In genomic region chr17:8628172-8628571, GRCh38 we compare ENCODE assay signal across 15 cellular contexts. TPM values are rescaled to one million over a fixed set of nuclear protein-coding genes. Genes with fewer than 3 reads are reported as not detected.
DNase-seq lines count a peak whose midpoint lies in the region; TF ChIP-seq lines count a peak whose summit lies in the region.
"Had no signal": no experiment of that assay in that cellular context is flagged by ENCODE, and none has a peak within 500 bp of the region (broad histone marks: within the 10 kb centered on the region; RNA-seq: fewer than 3 reads in every experiment).

No MANE protein-coding gene starts in this region.

- H3K36me3 Mint-ChIP-seq in HFFc6 (ENCODE audit: low read depth), result peaks cover under 1% of the 10 kb centered on the region; the same call in 1 of the 2 replicates
- H3K36me3 Mint-ChIP-seq: immature natural killer cell had no signal

- no peaks in the 10 kb centered on the region for H3K9me3 Mint-ChIP-seq in HFFc6
- H3K9me3 Mint-ChIP-seq: activated T-cell treated with anti-CD3 and anti-CD28 coated beads, Interleukin-2, amount 50 U/mL, for 24 hours; CD8-positive, alpha-beta memory T cell had no signal

- peak overlapping the region in 10 of 11 experiments; percentile 48 to 97 (median 86); a peak in 18 of 22 replicates for H3K4me2 ChIP-seq in BLaER1 treated with 17β-estradiol and CSF1 and Interleukin-3, amounts not matched to agents 10 nM and 100 nM
- H3K4me2 ChIP-seq in mammary epithelial cell (ENCODE audit: insufficient read depth, low read depth, low read length), result peak overlapping the region; percentile 89
- peak overlapping the region; percentile 98 for H3K4me2 ChIP-seq in mesendoderm (ENCODE audit: low read length)

- H3K27me3 Mint-ChIP-seq in HFFc6 (ENCODE audit: insufficient read depth), result peaks cover 4% of the 10 kb centered on the region; the same call in 1 of the 2 replicates

- no peak overlapping the region for H3K18ac ChIP-seq in mesendoderm (ENCODE audit: low read length)

- no peak overlapping the region for H4K5ac ChIP-seq in mesendoderm (ENCODE audit: low read length)

- peaks cover 36% of the 10 kb centered on the region for H3K4me1 Mint-ChIP-seq in HFFc6 (ENCODE audit: low read depth)

- H2BK15ac ChIP-seq in mesendoderm (replicated peaks; ENCODE audit: low read depth), result no peak overlapping the region

- H3K79me1 ChIP-seq in mesendoderm (ENCODE audit: low read length), result peaks cover 13% of the 10 kb centered on the region

- no peak overlapping the region for H2AK5ac ChIP-seq in mesendoderm (ENCODE audit: low read length)

- intact Hi-C loops in mammary epithelial cell (cut with micrococcal nuclease), result loop anchor here (2.0 to 10.0 kb wide), 2 partner anchors 13 to 543 kb away; partner anchors contain the start of gene ALOX12B

- TF ChIP-seq CTCF in HFFc6 (IDR thresholded peaks at IDR 0.05) (no peak), mammary epithelial cell (conservative IDR thresholded peaks at IDR 0.05 in 1 of 2, IDR thresholded peaks at IDR 0.05 in 1 of 2; ENCODE audit: extremely low read depth in 1 of 2, insufficient read depth in 1 of 2, low read depth in 1 of 2, low read length in 2 of 2) (no peak)

- peaks cover 0 to 33% (median 10%) of the 10 kb centered on the region in 11 experiments; a peak in 14 of 22 replicates for H4K20me1 ChIP-seq in BLaER1 treated with 17β-estradiol and CSF1 and Interleukin-3, amounts not matched to agents 10 nM and 100 nM
- no peaks in the 10 kb centered on the region for H4K20me1 ChIP-seq in mammary epithelial cell (ENCODE audit: insufficient read depth, low read length)

- peaks cover 5 to 26% (median 24%) of the 10 kb centered on the region in 10 experiments; a peak in 18 of 20 replicates for H3K4me1 ChIP-seq in BLaER1 treated with 17β-estradiol and CSF1 and Interleukin-3, amounts not matched to agents 10 nM and 100 nM
- H3K4me1 ChIP-seq in mammary epithelial cell (ENCODE audit: insufficient read depth, low read length) (peaks cover 11% of the 10 kb centered on the region), mesendoderm (ENCODE audit: control insufficient read depth, low read depth, low read length) (peaks cover 12% of the 10 kb centered on the region)

- H3K23ac ChIP-seq in mesendoderm (ENCODE audit: low read length), result no peak overlapping the region

- H3K4me3 Mint-ChIP-seq in HFFc6, result peak overlapping the region; percentile 97

- no peak overlapping the region for H4K8ac ChIP-seq in mesendoderm (ENCODE audit: low read depth, low read length)

- no peak for DNase-seq in HFFc6
- no peak for DNase-seq in mammary epithelial cell
- DNase-seq in mesendoderm, result no peak
- DNase-seq in NCI-H2171 treated with DMSO at 0.1 percent for 48 hours (lab: John Stamatoyannopoulos, UW), result no peak
- DNase-seq in NAMALWA (ENCODE audit: low spot score), result no peak
- DNase-seq in amygdala (lab: John Stamatoyannopoulos, UW), result no peak
- DNase-seq in NCI-H510A treated with DMSO at 0.1 percent for 48 hours (lab: John Stamatoyannopoulos, UW), result no peak
- DNase-seq: activated T-cell treated with anti-CD3 and anti-CD28 coated beads, Interleukin-2, amount 50 U/mL, for 24 hours; body of pancreas; CD8-positive, alpha-beta memory T cell; immature natural killer cell; NCI-H345; stimulated activated CD4-positive, alpha-beta T cell treated with anti-CD3 and anti-CD28 coated beads, Interleukin-12 subunit alpha, Interleukin-12 subunit beta, amount 100 ng/mL, for 4 hours had no signal

- no peak overlapping the region for H3K27ac ChIP-seq in BLaER1 treated with 17β-estradiol and CSF1 and Interleukin-3, amounts not matched to agents 10 nM and 100 nM
- H3K27ac ChIP-seq in mammary epithelial cell (ENCODE audit: insufficient read depth, low read depth, low read length), result no peak overlapping the region
- H3K27ac ChIP-seq in mesendoderm (ENCODE audit: low read depth, low read length), result no peak overlapping the region
- H3K27ac ChIP-seq: body of pancreas, RWPE1 had no signal

- peak overlapping the region in 3 of 10 experiments; percentile 85 to 97 (median 92); a peak in 3 of 20 replicates for H3K4me3 ChIP-seq in BLaER1 treated with 17β-estradiol and CSF1 and Interleukin-3, amounts not matched to agents 10 nM and 100 nM
- H3K4me3 ChIP-seq in mammary epithelial cell (replicated peaks in 1 of 3; ENCODE audit: insufficient read depth in 1 of 3, low read depth in 2 of 3, low read length in 3 of 3) (peak overlapping the region in 1 of 3 experiments; percentile 79), mesendoderm (ENCODE audit: low read length) (no peak overlapping the region)
- H3K4me3 ChIP-seq: body of pancreas had no signal

- in situ Hi-C loops in mammary epithelial cell (cut with MboI; ENCODE audit: low sequenced_read_pairs in 2 of 2), result no loop called here

- H3K56ac ChIP-seq in mesendoderm (ENCODE audit: low read length), result peak overlapping the region; percentile 75

- CTCF ChIA-PET in mammary epithelial cell (lab: Charles Lee; ENCODE audit: low non-redundant PET), result no interaction called here

- 100% methylated on average over 2 of the region's 2 CpGs for WGBS in mammary epithelial cell (ENCODE audit: low coverage, missing lambda C conversion rate)
- no CpG with 5 or more reads among the region's 2 CpGs for WGBS in mesendoderm (ENCODE audit: extremely low coverage, insufficient coverage, low lambda C conversion rate)

- H3K79me2 ChIP-seq in mammary epithelial cell (ENCODE audit: insufficient read depth, low read length) (peaks cover 68% of the 10 kb centered on the region), mesendoderm (ENCODE audit: control insufficient read depth, insufficient read depth, low read length) (peaks cover 59% of the 10 kb centered on the region)

- dilution Hi-C loops in mammary epithelial cell (cut with HindIII; ENCODE audit: low sequenced_read_pairs), result no loop called here

- BruUV-seq in mammary epithelial cell (replicated peaks; lab: Mats Ljungman, UMichigan), result no TSS peak

- peaks cover 0 to 23% (median 12%) of the 10 kb centered on the region in 11 experiments; a peak in 15 of 22 replicates for H3K36me3 ChIP-seq in BLaER1 treated with 17β-estradiol and CSF1 and Interleukin-3, amounts not matched to agents 10 nM and 100 nM
- H3K36me3 ChIP-seq in mammary epithelial cell (ENCODE audit: insufficient read depth, low read length) (no peaks in the 10 kb centered on the region), mesendoderm (ENCODE audit: control insufficient read depth, insufficient read depth, low read length) (no peaks in the 10 kb centered on the region)

- no peak overlapping the region for H2BK5ac ChIP-seq in mesendoderm (ENCODE audit: low read length)

- peak overlapping the region in 4 of 11 experiments; percentile 87 to 95 (median 92); a peak in 6 of 22 replicates for H3K9ac ChIP-seq in BLaER1 treated with 17β-estradiol and CSF1 and Interleukin-3, amounts not matched to agents 10 nM and 100 nM
- H3K9ac ChIP-seq in mammary epithelial cell (ENCODE audit: insufficient read depth, low read length), result no peak overlapping the region
- peak overlapping the region; percentile 75 for H3K9ac ChIP-seq in mesendoderm (ENCODE audit: low read length)

- H2BK120ac ChIP-seq in mesendoderm (ENCODE audit: low read depth, low read length), result no peak overlapping the region

- no peak overlapping the region for H3K27ac Mint-ChIP-seq in HFFc6
- H3K27ac Mint-ChIP-seq: activated T-cell treated with anti-CD3 and anti-CD28 coated beads, Interleukin-2, amount 50 U/mL, for 24 hours; CD8-positive, alpha-beta memory T cell; immature natural killer cell had no signal

- peaks cover 0 to 8% (median 0%) of the 10 kb centered on the region in 11 experiments; a peak in 2 of 22 replicates for H3K9me3 ChIP-seq in BLaER1 treated with 17β-estradiol and CSF1 and Interleukin-3, amounts not matched to agents 10 nM and 100 nM (replicated peaks in 1 of 11)
- no peaks in the 10 kb centered on the region for H3K9me3 ChIP-seq in mammary epithelial cell (replicated peaks; ENCODE audit: insufficient read depth, low read length)
- H3K9me3 ChIP-seq: body of pancreas had no signal

- H3K4ac ChIP-seq in mesendoderm (ENCODE audit: low read depth, low read length), result no peak overlapping the region

- peaks cover 0 to 83% (median 0%) of the 10 kb centered on the region in 11 experiments; a peak in 8 of 22 replicates for H3K27me3 ChIP-seq in BLaER1 treated with 17β-estradiol and CSF1 and Interleukin-3, amounts not matched to agents 10 nM and 100 nM
- H3K27me3 ChIP-seq in mammary epithelial cell (ENCODE audit: insufficient read depth, low read length) (no peaks in the 10 kb centered on the region), mesendoderm (ENCODE audit: insufficient read depth, low read length, poor library complexity) (no peaks in the 10 kb centered on the region)
- H3K27me3 ChIP-seq: body of pancreas had no signal

- H2AFZ ChIP-seq in mammary epithelial cell (ENCODE audit: low read depth, low read length), result no peak overlapping the region

RNA-seq across cellular contexts. Expression of gene MYH10, which starts 2.4 kb away (rescaled TPM):
- total RNA-seq in HFFc6 (2021; fragmentation: NEBNext Ultra II Directional; extraction: Animal tissue kit (Norgen Biotek cat#: 25700)), result 10 to 100 TPM; 54.0 to 63.3 (median 58.3) TPM
- total RNA-seq in mammary epithelial cell, result 10 to 100 TPM; 53.2 to 76.9 TPM
- 46.2 TPM for polyA plus RNA-seq in mammary epithelial cell
- polyA minus RNA-seq in mammary epithelial cell, result 113 TPM
- polyA plus RNA-seq in mesendoderm (2013, experiment 1 of 2), result 90.4 TPM
- polyA plus RNA-seq in mesendoderm (2013, experiment 2 of 2), result 88.2 TPM
